Comparison of ENCODE assay signal across 11 cellular contexts in genomic region chr7:142796001-142796500, GRCh38. TPM values are rescaled to one million over a fixed set of nuclear protein-coding genes. Genes with fewer than 3 reads are reported as not detected.
A peak's percentile ranks its signal among the peaks of the same experiment; 100 is the strongest.
DNase-seq lines count a peak whose midpoint lies in the region; ATAC-seq and TF ChIP-seq lines count a peak whose summit lies in the region.
"Had no signal": no experiment of that assay in that cellular context is flagged by ENCODE, and none has a peak within 500 bp of the region (broad histone marks: within the 10 kb centered on the region; RNA-seq: fewer than 3 reads in every experiment).

No MANE protein-coding gene starts in this region.

- peak overlapping the region; percentile 93 for H3K4me3 ChIP-seq in PC-9
- peak overlapping the region in 1 of 2 donors; percentile 47 for H3K4me3 ChIP-seq in esophagus (ENCODE audit: low read depth in 1 of 2, low read length in 2 of 2)
- H3K4me3 ChIP-seq in skeletal muscle tissue (ENCODE audit: low read length in 3 of 3): no peak overlapping the region

- peak overlapping the region; percentile 92 for H3K27ac ChIP-seq in PC-9
- peak overlapping the region; percentile 70 to 78 for H3K27ac ChIP-seq in esophagus (ENCODE audit: low read depth in 2 of 2, low read length in 1 of 2)
- no peak overlapping the region for H3K27ac ChIP-seq in skeletal muscle tissue (ENCODE audit: low read depth, low read length)

- no peak for TF ChIP-seq CTCF in PC-9 (conservative IDR thresholded peaks at IDR 0.05)

- WGBS in esophagus, 2 donors: 53 to 58% methylated on average over 9 of the region's 9 CpGs

- H2AFZ ChIP-seq in PC-9: no peak overlapping the region

- ATAC-seq in GM21526 (IDR thresholded peaks at IDR 0.05; ENCODE audit: low FRiP score, unreplicated experiment) (peak; percentile 3), GM18517 (IDR thresholded peaks at IDR 0.05; ENCODE audit: unreplicated experiment) (no peak)

- POLR2A ChIA-PET in PC-9 (lab: Charles Lee; ENCODE audit: unreplicated experiment): interaction anchor here (0.6 to 1.5 kb wide), 5 partner anchors 12 to 299 kb away, joined by 4 to 11 read pairs (median 8); partner anchors contain the start of gene EPHB6

- no peaks in the 10 kb centered on the region for H4K20me1 ChIP-seq in PC-9 (ENCODE audit: insufficient read depth)

- CTCF ChIA-PET in PC-9 (lab: Charles Lee): interaction anchor here (1.7 to 1.8 kb wide), 2 partner anchors 12 to 13 kb away, joined by 5 to 6 read pairs; no protein-coding TSS in a partner anchor

- H3K4me1 ChIP-seq in PC-9 (replicated peaks; ENCODE audit: insufficient read depth) (peaks cover 55% of the 10 kb centered on the region), esophagus (ENCODE audit: control insufficient read depth in 2 of 2, insufficient read depth in 2 of 2, low read length in 1 of 2) (peaks cover 6 to 7% of the 10 kb centered on the region in 2 donors), skeletal muscle tissue (ENCODE audit: control insufficient read depth in 3 of 3, insufficient read depth in 3 of 3, low read length in 3 of 3) (peaks cover 12 to 17% (median 15%) of the 10 kb centered on the region in 3 donors)

- intact Hi-C loops in PC-9 (cut with micrococcal nuclease; ENCODE audit: unreplicated experiment): loop anchor here (5.0 kb wide), 3 partner anchors 421 to 819 kb away; no protein-coding TSS in a partner anchor

- TSS peak; percentile 78 for BruUV-seq in PC-9 (replicated peaks; lab: Mats Ljungman, UMichigan)

- H3K9me2 ChIP-seq in PC-9 (ENCODE audit: insufficient read depth): no peaks in the 10 kb centered on the region

- peak overlapping the region in 2 of 3 donors; percentile 45 to 57 for H3K9ac ChIP-seq in skeletal muscle tissue (ENCODE audit: low read depth in 1 of 3, low read length in 3 of 3)

- H3K27me3 ChIP-seq in PC-9 (ENCODE audit: insufficient read depth, low read depth): no peaks in the 10 kb centered on the region
- peaks cover 0 to 8% of the 10 kb centered on the region in 2 donors for H3K27me3 ChIP-seq in esophagus (ENCODE audit: control insufficient read depth in 1 of 2, insufficient read depth in 2 of 2, low read length in 2 of 2)
- H3K27me3 ChIP-seq in skeletal muscle tissue (ENCODE audit: control insufficient read depth in 3 of 3, insufficient read depth in 3 of 3, low read length in 3 of 3): peaks cover 40 to 54% (median 47%) of the 10 kb centered on the region in 3 donors

- H3K79me2 ChIP-seq in PC-9 (ENCODE audit: low read depth): peaks cover 53% of the 10 kb centered on the region

- H3K9me3 ChIP-seq in PC-9 (ENCODE audit: insufficient read depth, low read depth) (no peaks in the 10 kb centered on the region), esophagus (ENCODE audit: control insufficient read depth in 2 of 2, insufficient read depth in 1 of 2, low read depth in 1 of 2, low read length in 1 of 2) (peaks cover 0 to 2% of the 10 kb centered on the region in 2 donors), skeletal muscle tissue (ENCODE audit: control insufficient read depth in 3 of 3, low read length in 3 of 3) (no peaks in the 10 kb centered on the region)
- H3K9me3 ChIP-seq: adrenal gland had no signal

- H3F3A ChIP-seq in PC-9 (ENCODE audit: insufficient read depth, low read depth): peaks cover 18% of the 10 kb centered on the region; the same call in 1 of the 2 replicates

- H3K4me2 ChIP-seq in PC-9: peak overlapping the region; percentile 99

- peaks cover 14% of the 10 kb centered on the region; the same call in 1 of the 2 replicates for H3K36me3 ChIP-seq in PC-9 (ENCODE audit: low read depth)
- H3K36me3 ChIP-seq in esophagus (ENCODE audit: control insufficient read depth in 2 of 2, insufficient read depth in 2 of 2, low read length in 1 of 2): no peaks in the 10 kb centered on the region
- H3K36me3 ChIP-seq in skeletal muscle tissue (ENCODE audit: control insufficient read depth in 3 of 3, insufficient read depth in 3 of 3, low read length in 3 of 3): no peaks in the 10 kb centered on the region
- H3K36me3 ChIP-seq: adrenal gland had no signal

- DNase-seq in PC-9: peak in 1 of 2 experiments; percentile 43
- no peak for DNase-seq in Ammon's horn (ENCODE audit: low spot score)
- DNase-seq in dedifferentiated amniotic fluid mesenchymal stem cell (ENCODE audit: extremely low spot score): no peak
- DNase-seq: posterior cingulate gyrus had no signal

RNA-seq across cellular contexts. Expression of gene PRSS2, which starts 25.3 kb away (rescaled TPM):
- total RNA-seq in PC-9 (2021) (not detected in 2 replicates), skeletal muscle tissue (not detected)
- 1 to 10 TPM in 1 of 2 donors, under 1 TPM in 1; 0.61 to 3.3 TPM for polyA plus RNA-seq in esophagus
- total RNA-seq: H4; T-helper 2 cell treated with Interferon-gamma antibody and Interleukin-4, amounts not matched to agents 100 ng/mL and 5 ng/mL, for 36 hours had no signal

RNA-seq across cellular contexts. Expression of gene PRSS1, which starts 46.8 kb away (rescaled TPM):
- total RNA-seq in PC-9 (2021): 0.94 TPM in 1 of 2 replicates, not detected in the other
- 1 to 10 TPM in 1 of 2 donors, under 1 TPM in 1; 0.59 to 3.0 TPM for polyA plus RNA-seq in esophagus
- not detected for total RNA-seq in skeletal muscle tissue
- total RNA-seq: H4; T-helper 2 cell treated with Interferon-gamma antibody and Interleukin-4, amounts not matched to agents 100 ng/mL and 5 ng/mL, for 36 hours had no signal

RNA-seq across cellular contexts. Expression of gene EPHB6, which starts 58.8 kb away (rescaled TPM):
- total RNA-seq in PC-9 (2021) (39.2 and 72.9 TPM in 2 replicates), skeletal muscle tissue (1.0 TPM)
- 10 to 100 TPM; 17.0 to 33.3 TPM for polyA plus RNA-seq in esophagus

Comparison
In these comparisons a context has a peak if more than half of its experiments do, and no peak if none do; other contexts are left out.
1. RNA of gene EPHB6, which starts 58.8 kb away (total RNA-seq): 39.2 to 72.9 TPM in PC-9; 1.0 TPM in skeletal muscle tissue (single experiment); every median in the first group is over 10 times any median in the second.